In the genomic region with DNA sequence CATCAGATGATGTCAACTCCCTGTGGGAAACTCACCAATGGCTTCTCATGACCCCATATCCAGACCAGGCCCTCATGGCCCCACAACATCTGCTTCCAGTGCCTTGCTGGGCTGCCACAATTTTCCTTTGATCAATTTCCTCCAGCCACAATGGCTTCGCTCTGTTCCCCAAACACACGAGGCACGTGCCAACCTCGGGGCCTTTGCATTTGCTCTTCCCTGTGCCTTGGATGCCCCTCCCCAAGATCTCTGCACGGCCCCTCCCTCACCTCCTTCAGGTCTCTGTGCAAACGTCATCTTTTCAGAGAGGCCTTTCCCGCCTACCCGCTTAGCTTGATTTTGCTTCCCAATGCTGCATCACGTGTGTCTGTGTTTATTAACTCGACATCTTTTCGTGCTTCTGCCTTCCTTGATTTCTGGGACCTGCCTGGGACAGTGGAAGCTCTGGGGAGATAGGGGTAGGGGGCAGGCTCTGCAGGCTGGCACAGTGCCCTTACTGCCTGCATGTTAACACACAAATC, we compare ENCODE assay signal across 19 cellular contexts. TPM values are rescaled to one million over a fixed set of nuclear protein-coding genes. Genes with fewer than 3 reads are reported as not detected.
DNase-seq lines count a peak whose midpoint lies in the region; ATAC-seq and TF ChIP-seq lines count a peak whose summit lies in the region.
"Had no signal": no experiment of that assay in that cellular context is flagged by ENCODE, and none has a peak within 500 bp of the region (broad histone marks: within the 10 kb centered on the region; RNA-seq: fewer than 3 reads in every experiment).

No MANE protein-coding gene starts in this region.

- peaks cover 0 to 3% of the 10 kb centered on the region in 2 donors for H3K4me1 ChIP-seq in naive thymus-derived CD4-positive, alpha-beta T cell (ENCODE audit: control insufficient read depth in 2 of 2, insufficient read depth in 2 of 2, low read length in 2 of 2)
- H3K4me1 ChIP-seq in upper lobe of right lung (peaks cover 28% of the 10 kb centered on the region), transverse colon (peaks cover 0 to 30% (median 2%) of the 10 kb centered on the region in 4 donors)

- TF ChIP-seq CTCF in upper lobe of right lung (IDR thresholded peaks at IDR 0.05) (no peak), transverse colon (IDR thresholded peaks at IDR 0.05) (no peak)

- H3K4me3 ChIP-seq in naive thymus-derived CD4-positive, alpha-beta T cell (ENCODE audit: low read length): no peak overlapping the region
- H3K4me3 ChIP-seq in upper lobe of right lung: no peak overlapping the region
- no peak overlapping the region for H3K4me3 ChIP-seq in transverse colon

- DNase-seq in stimulated activated naive CD8-positive, alpha-beta T cell treated with anti-CD3 and anti-CD28 coated beads, Interleukin-15, amount 100 ng/mL, for 72 hours: no peak
- no peak for DNase-seq in stimulated activated naive CD8-positive, alpha-beta T cell treated with anti-CD3 and anti-CD28 coated beads, Interleukin-15, Interleukin-2, amounts not matched to agents 100 U/mL and 50 U/mL, for 24 hours
- DNase-seq in central memory CD8-positive, alpha-beta T cell (ENCODE audit: low spot score in 2 of 2): no peak
- DNase-seq in naive thymus-derived CD4-positive, alpha-beta T cell: no peak
- DNase-seq in upper lobe of right lung (no peak), transverse colon (no peak)
- DNase-seq: activated CD4-positive, alpha-beta T cell treated with anti-CD3 and anti-CD28 coated beads, Interleukin-2, amount 50 U/mL, for 48 hours; activated T-cell treated with anti-CD3 and anti-CD28 coated beads, Interleukin-2, amount 50 U/mL, for 4 hours; mesendoderm; NCI-H1694; NCI-H446; NK-92 treated with Interleukin-12 subunit alpha and Interleukin-12 subunit beta, amount 100 ng/mL, for 24 hours; retina; stimulated activated naive CD4-positive, alpha-beta T cell; T-cell had no signal

- H3K27ac ChIP-seq in naive thymus-derived CD4-positive, alpha-beta T cell (ENCODE audit: low read depth, low read length): no peak overlapping the region
- H3K27ac ChIP-seq in upper lobe of right lung (peak overlapping the region; percentile 9), transverse colon (no peak overlapping the region)

- WGBS in transverse colon (ENCODE audit: low coverage in 1 of 2), 2 donors: 79 to 91% methylated on average over 11 of the region's 11 CpGs

- H3K4me1 Mint-ChIP-seq in stimulated activated naive CD8-positive, alpha-beta T cell treated with anti-CD3 and anti-CD28 coated beads, Interleukin-15, amount 100 ng/mL, for 72 hours: peaks cover 26% of the 10 kb centered on the region
- H3K4me1 Mint-ChIP-seq in central memory CD8-positive, alpha-beta T cell: peaks cover 30% of the 10 kb centered on the region
- peaks cover 26 to 47% (median 31%) of the 10 kb centered on the region in 7 donors for H3K4me1 Mint-ChIP-seq in naive thymus-derived CD4-positive, alpha-beta T cell

- intact Hi-C loops in naive thymus-derived CD4-positive, alpha-beta T cell (cut with micrococcal nuclease): no loop called here
- intact Hi-C loops in upper lobe of right lung (cut with DNase I) (no loop called here), transverse colon (cut with DNase I; ENCODE audit: low total_unique reads) (no loop called here)

- in situ Hi-C loops in transverse colon (cut with MboI; ENCODE audit: low pct_ligation_motif_present in 1 of 4, low pct_unique_long_range_greater_than_20kb in 1 of 4, low sequenced_read_pairs in 3 of 4): no loop called here

- TF ChIP-seq POLR2A in transverse colon (IDR thresholded peaks at IDR 0.05): no peak

- CTCF ChIA-PET in naive thymus-derived CD4-positive, alpha-beta T cell (lab: Charles Lee): interaction anchor here (0.5 to 3.5 kb wide), 6 partner anchors 12 to 213 kb away, joined by 3 to 15 read pairs (median 6); no protein-coding TSS in a partner anchor

- no peak for TF ChIP-seq EP300 in transverse colon (IDR thresholded peaks at IDR 0.05; ENCODE audit: low read depth)

- POLR2A ChIA-PET in naive thymus-derived CD4-positive, alpha-beta T cell (lab: Charles Lee): no interaction called here

- H3K4me3 Mint-ChIP-seq in stimulated activated naive CD8-positive, alpha-beta T cell treated with anti-CD3 and anti-CD28 coated beads, Interleukin-15, amount 100 ng/mL, for 72 hours: no peak overlapping the region
- H3K4me3 Mint-ChIP-seq in central memory CD8-positive, alpha-beta T cell: no peak overlapping the region
- no peak overlapping the region for H3K4me3 Mint-ChIP-seq in naive thymus-derived CD4-positive, alpha-beta T cell
- H3K4me3 Mint-ChIP-seq: activated T-cell treated with anti-CD3 and anti-CD28 coated beads, Interleukin-2, amount 50 U/mL, for 4 hours; IgD-negative memory B cell; nephron; T-cell had no signal

- peak overlapping the region; percentile 2 to 38 for H3K27ac Mint-ChIP-seq in stimulated activated naive CD8-positive, alpha-beta T cell treated with anti-CD3 and anti-CD28 coated beads, Interleukin-15, amount 100 ng/mL, for 72 hours
- H3K27ac Mint-ChIP-seq in central memory CD8-positive, alpha-beta T cell (ENCODE audit: low read depth): peak overlapping the region; percentile 29
- H3K27ac Mint-ChIP-seq in naive thymus-derived CD4-positive, alpha-beta T cell: peak overlapping the region in 5 of 9 donors; percentile 37 to 59 (median 46)
- H3K27ac Mint-ChIP-seq: IgD-negative memory B cell, nephron, T-cell had no signal

- peaks cover 21% of the 10 kb centered on the region for H3K36me3 Mint-ChIP-seq in central memory CD8-positive, alpha-beta T cell (ENCODE audit: insufficient read depth)
- peaks cover 10 to 41% (median 16%) of the 10 kb centered on the region in 5 donors for H3K36me3 Mint-ChIP-seq in naive thymus-derived CD4-positive, alpha-beta T cell

- no peaks in the 10 kb centered on the region for H3K27me3 Mint-ChIP-seq in stimulated activated naive CD8-positive, alpha-beta T cell treated with anti-CD3 and anti-CD28 coated beads, Interleukin-15, amount 100 ng/mL, for 72 hours
- no peaks in the 10 kb centered on the region for H3K27me3 Mint-ChIP-seq in central memory CD8-positive, alpha-beta T cell
- H3K27me3 Mint-ChIP-seq in naive thymus-derived CD4-positive, alpha-beta T cell: no peaks in the 10 kb centered on the region
- H3K27me3 Mint-ChIP-seq: IgD-negative memory B cell, T-cell had no signal

- H3K9me3 Mint-ChIP-seq in stimulated activated naive CD8-positive, alpha-beta T cell treated with anti-CD3 and anti-CD28 coated beads, Interleukin-15, amount 100 ng/mL, for 72 hours: no peaks in the 10 kb centered on the region
- H3K9me3 Mint-ChIP-seq in central memory CD8-positive, alpha-beta T cell: no peaks in the 10 kb centered on the region
- peaks cover 0 to 1% (median 0%) of the 10 kb centered on the region in 11 donors for H3K9me3 Mint-ChIP-seq in naive thymus-derived CD4-positive, alpha-beta T cell
- H3K9me3 Mint-ChIP-seq: activated T-cell treated with anti-CD3 and anti-CD28 coated beads, Interleukin-2, amount 50 U/mL, for 4 hours; IgD-negative memory B cell; nephron; T-cell had no signal

- peaks cover 3 to 62% (median 5%) of the 10 kb centered on the region in 3 experiments for H3K36me3 ChIP-seq in naive thymus-derived CD4-positive, alpha-beta T cell (ENCODE audit: control insufficient read depth in 2 of 3, insufficient read depth in 3 of 3, low read length in 3 of 3)
- peaks cover 45% of the 10 kb centered on the region for H3K36me3 ChIP-seq in upper lobe of right lung
- no peaks in the 10 kb centered on the region for H3K36me3 ChIP-seq in transverse colon

- H3K27me3 ChIP-seq in naive thymus-derived CD4-positive, alpha-beta T cell (ENCODE audit: control insufficient read depth in 2 of 2, insufficient read depth in 2 of 2, low read length in 2 of 2): no peaks in the 10 kb centered on the region
- no peaks in the 10 kb centered on the region for H3K27me3 ChIP-seq in upper lobe of right lung
- H3K27me3 ChIP-seq in transverse colon: no peaks in the 10 kb centered on the region

- no peaks in the 10 kb centered on the region for H3K9me3 ChIP-seq in naive thymus-derived CD4-positive, alpha-beta T cell (ENCODE audit: control insufficient read depth in 2 of 3, low read length in 3 of 3)
- H3K9me3 ChIP-seq in upper lobe of right lung (no peaks in the 10 kb centered on the region), transverse colon (no peaks in the 10 kb centered on the region)

- ATAC-seq in stimulated activated naive CD8-positive, alpha-beta T cell treated with anti-CD3 and anti-CD28 coated beads, Interleukin-15, amount 100 ng/mL, for 72 hours: no peak
- ATAC-seq in stimulated activated naive CD8-positive, alpha-beta T cell treated with anti-CD3 and anti-CD28 coated beads, Interleukin-15, Interleukin-2, amounts not matched to agents 100 U/mL and 50 U/mL, for 24 hours: no peak
- ATAC-seq in central memory CD8-positive, alpha-beta T cell (replicated peaks; ENCODE audit: extremely low read depth, poor library complexity, severe bottlenecking): no peak
- no peak for ATAC-seq in naive thymus-derived CD4-positive, alpha-beta T cell
- ATAC-seq in upper lobe of right lung (no peak), HG02571 (IDR thresholded peaks at IDR 0.05; ENCODE audit: unreplicated experiment) (no peak), GM18873 (IDR thresholded peaks at IDR 0.05; ENCODE audit: low FRiP score, unreplicated experiment) (no peak)
- ATAC-seq: activated T-cell treated with anti-CD3 and anti-CD28 coated beads, Interleukin-2, amount 50 U/mL, for 4 hours; T-cell had no signal

RNA-seq across cellular contexts. Expression of gene PEDS1, which starts 13.1 kb away (rescaled TPM):
- 10 to 100 TPM; 16.0 to 27.6 (median 20.8) TPM for total RNA-seq in naive thymus-derived CD4-positive, alpha-beta T cell
- 10 to 100 TPM; 18.1 to 29.3 TPM for polyA plus RNA-seq in naive thymus-derived CD4-positive, alpha-beta T cell
- total RNA-seq in upper lobe of right lung (31.3 TPM), transverse colon (10 to 100 TPM in 3 of 4 donors, 1 to 10 TPM in 1; 9.6 to 30.9 (median 23.2) TPM)

RNA-seq across cellular contexts. Expression of gene UBE2V1, which starts 27.4 kb away (rescaled TPM):
- total RNA-seq in naive thymus-derived CD4-positive, alpha-beta T cell: 100 to 1,000 TPM; 131 to 167 (median 140) TPM
- 100 to 1,000 TPM; 128 to 134 TPM for polyA plus RNA-seq in naive thymus-derived CD4-positive, alpha-beta T cell
- total RNA-seq in upper lobe of right lung (83.2 TPM), transverse colon (100 to 1,000 TPM in 1 of 4 donors, 10 to 100 TPM in 3; 23.7 to 104 (median 62.8) TPM)

RNA-seq across cellular contexts. Expression of gene CEBPB, which starts 50.2 kb away (rescaled TPM):
- total RNA-seq in naive thymus-derived CD4-positive, alpha-beta T cell: 100 to 1,000 TPM in 1 of 5 experiments, 10 to 100 TPM in 4; 27.8 to 201 (median 40.9) TPM
- 10 to 100 TPM; 12.8 to 14.4 TPM for polyA plus RNA-seq in naive thymus-derived CD4-positive, alpha-beta T cell
- 271 TPM for total RNA-seq in upper lobe of right lung
- 10 to 100 TPM; 26.1 to 78.9 (median 57.1) TPM for total RNA-seq in transverse colon
